In genomic region chr12:47307680-47308399, GRCh38 we compare ENCODE assay signal across 8 cellular contexts.
DNase-seq lines count a peak whose midpoint lies in the region; ATAC-seq, FAIRE-seq and TF ChIP-seq lines count a peak whose summit lies in the region.

No MANE protein-coding gene starts in this region.

- H3K79me2 ChIP-seq in GM23338 (replicated peaks; ENCODE audit: insufficient read depth), result no peaks in the 10 kb centered on the region

- no peaks in the 10 kb centered on the region for H3K27me3 Mint-ChIP-seq in GM23338 (ENCODE audit: insufficient read depth, low read depth, poor library complexity)

- no peaks in the 10 kb centered on the region for H4K20me1 ChIP-seq in GM23338 (replicated peaks; ENCODE audit: insufficient read depth)

- H3K9me2 ChIP-seq in GM23338 (ENCODE audit: insufficient read depth), result no peaks in the 10 kb centered on the region

- DNase-seq in GM23338 (ENCODE audit: low spot score) (peak; percentile 75), KG1 (lab: John Stamatoyannopoulos, UW) (peak; percentile 50), SJSA1 (ENCODE audit: low read depth in 1 of 2, low spot score in 2 of 2) (peak; percentile 50 to 51), hepatic stellate cell (ENCODE audit: low spot score) (peak; percentile 49), NCI-H2227 (lab: John Stamatoyannopoulos, UW; ENCODE audit: unreplicated experiment) (no peak)
- DNase-seq in activated naive CD4-positive, alpha-beta T cell treated with anti-CD3 and anti-CD28 coated beads, Interleukin-2, amount 50 U/mL, for 72 hours (ENCODE audit: low spot score in 2 of 2), result peak; percentile 47 to 65
- DNase-seq in stimulated activated CD4-positive, alpha-beta T cell treated with anti-CD3 and anti-CD28 coated beads, Interleukin-15, amount 100 ng/mL, for 48 hours (ENCODE audit: low read depth in 2 of 2), result peak; percentile 43

- H3K4me3 Mint-ChIP-seq in GM23338, result no peak overlapping the region

- H3K27ac Mint-ChIP-seq in GM23338, result no peak overlapping the region
- H3K27ac Mint-ChIP-seq in activated naive CD4-positive, alpha-beta T cell treated with anti-CD3 and anti-CD28 coated beads, Interleukin-2, amount 50 U/mL, for 72 hours, result peak overlapping the region; percentile 93 to 95

- FAIRE-seq in G401.6 (lab: Jason Lieb, UNC), result peak; percentile 88

- H3K4me1 ChIP-seq in GM23338 (ENCODE audit: insufficient read depth), result no peaks in the 10 kb centered on the region
- peaks cover 18% of the 10 kb centered on the region for H3K4me1 ChIP-seq in SJSA1 (replicated peaks)

- no peaks in the 10 kb centered on the region for H3F3A ChIP-seq in GM23338 (replicated peaks; ENCODE audit: low read depth)

- no peaks in the 10 kb centered on the region for H3K9me3 ChIP-seq in SJSA1 (replicated peaks)

- H3K36me3 ChIP-seq in GM23338 (ENCODE audit: insufficient read depth) (no peaks in the 10 kb centered on the region), SJSA1 (no peaks in the 10 kb centered on the region)

- peaks cover 3% of the 10 kb centered on the region; the same call in 1 of the 3 replicates for H3K9me3 Mint-ChIP-seq in GM23338
- H3K9me3 Mint-ChIP-seq in activated naive CD4-positive, alpha-beta T cell treated with anti-CD3 and anti-CD28 coated beads, Interleukin-2, amount 50 U/mL, for 72 hours, result peaks cover 43 to 48% of the 10 kb centered on the region in 2 donors

- H3K4me1 Mint-ChIP-seq in GM23338, result 0 out of 3 replicates have a peak, but pooled peaks cover 4% of the 10 kb centered on the region

- peaks cover 2% of the 10 kb centered on the region; the same call in 1 of the 3 replicates for H3K36me3 Mint-ChIP-seq in GM23338 (ENCODE audit: low read depth)
- H3K36me3 Mint-ChIP-seq in activated naive CD4-positive, alpha-beta T cell treated with anti-CD3 and anti-CD28 coated beads, Interleukin-2, amount 50 U/mL, for 72 hours, result peaks cover 73 to 82% of the 10 kb centered on the region in 2 donors

- no peak overlapping the region for H3K4me2 ChIP-seq in GM23338

- H3K27ac ChIP-seq in GM23338 (ENCODE audit: low read depth) (no peak overlapping the region), SJSA1 (no peak overlapping the region)

- H2AFZ ChIP-seq in GM23338, result peak overlapping the region; percentile 43; the same call in 1 of the 2 replicates

- peak; percentile 100 for ATAC-seq in GM23338
- peak; percentile 80 to 84 for ATAC-seq in activated naive CD4-positive, alpha-beta T cell treated with anti-CD3 and anti-CD28 coated beads, Interleukin-2, amount 50 U/mL, for 72 hours

- H3K27me3 ChIP-seq in GM23338 (ENCODE audit: insufficient read depth) (no peaks in the 10 kb centered on the region), SJSA1 (replicated peaks) (no peaks in the 10 kb centered on the region)

- H3K4me3 ChIP-seq in GM23338, result no peak overlapping the region
- no peak overlapping the region for H3K4me3 ChIP-seq in SJSA1

- TF ChIP-seq CTCF in GM23338 (conservative IDR thresholded peaks at IDR 0.05; ENCODE audit: low read depth in 2 of 2), result peak; percentile 87 to 90

TF ChIP-seq in GM23338, 12 proteins besides CTCF, POLR2A, EP300 and RAD21 (continues in another document):
- no peak for TF ChIP-seq ZNF462 (CRISPR knock-in tag; IDR thresholded peaks at IDR 0.05)
- no peak for TF ChIP-seq STAT1 (IDR thresholded peaks at IDR 0.05; ENCODE audit: unreplicated experiment)
- no peak for TF ChIP-seq EZH2phosphoT487 (IDR thresholded peaks at IDR 0.05; ENCODE audit: unreplicated experiment)
- TF ChIP-seq JUNB (IDR thresholded peaks at IDR 0.05; ENCODE audit: unreplicated experiment), result no peak
- TF ChIP-seq REST (IDR thresholded peaks at IDR 0.05; ENCODE audit: unreplicated experiment), result no peak
- no peak for TF ChIP-seq CREB1 (CRISPR knock-in tag; IDR thresholded peaks at IDR 0.05; ENCODE audit: low read depth)
- TF ChIP-seq POLR2AphosphoS5 (IDR thresholded peaks at IDR 0.05; ENCODE audit: low read depth), result no peak
- no peak for TF ChIP-seq NANOG (IDR thresholded peaks at IDR 0.05; ENCODE audit: borderline replicate concordance)
- TF ChIP-seq ZNF114 (CRISPR knock-in tag; IDR thresholded peaks at IDR 0.05), result no peak
- TF ChIP-seq EZH2 (IDR thresholded peaks at IDR 0.05; ENCODE audit: low read depth, unreplicated experiment), result no peak
